20 cellular contexts compared by ENCODE assay signal in the genomic region with DNA sequence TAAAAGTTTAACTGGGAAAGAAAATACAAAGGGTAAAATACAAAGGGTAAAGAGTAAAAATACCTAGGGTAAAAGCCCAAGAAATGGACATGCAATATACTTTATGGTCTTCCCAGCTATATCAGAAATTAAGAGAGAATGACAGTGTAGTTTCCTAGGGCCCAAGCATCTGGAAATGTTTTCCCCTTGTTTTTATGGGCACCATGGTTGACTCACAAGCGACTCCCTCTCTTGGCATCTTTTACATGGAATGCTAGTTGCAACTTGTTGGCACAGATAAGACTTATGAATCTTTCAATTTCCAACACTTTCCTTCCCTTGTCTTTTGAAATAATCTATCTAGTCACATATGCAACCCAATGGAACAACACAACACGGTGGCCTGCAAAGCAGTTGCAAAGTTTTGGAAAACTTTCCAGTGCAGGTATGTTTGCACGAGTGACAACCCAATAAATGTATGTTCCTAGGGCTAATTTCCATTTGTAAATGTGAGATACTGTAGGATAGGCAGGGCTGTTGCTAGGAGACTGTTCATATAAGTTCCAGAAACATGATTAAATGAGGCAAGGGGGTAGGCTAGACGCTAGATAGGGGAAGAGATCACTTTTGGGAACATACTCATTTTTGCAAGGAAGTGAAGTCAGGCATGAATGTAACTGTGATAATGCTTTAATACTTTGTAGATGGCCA. TPM values are rescaled to one million over a fixed set of nuclear protein-coding genes. Genes with fewer than 3 reads are reported as not detected.
DNase-seq lines count a peak whose midpoint lies in the region; ATAC-seq and TF ChIP-seq lines count a peak whose summit lies in the region.
"Had no signal": no experiment of that assay in that cellular context is flagged by ENCODE, and none has a peak within 500 bp of the region (broad histone marks: within the 10 kb centered on the region; RNA-seq: fewer than 3 reads in every experiment).

No MANE protein-coding gene starts in this region.

- no peaks in the 10 kb centered on the region for H3K36me3 ChIP-seq in subcutaneous abdominal adipose tissue (ENCODE audit: control insufficient read depth in 5 of 5, insufficient read depth in 5 of 5, low read length in 5 of 5)
- H3K36me3 ChIP-seq: Peyer's patch, right lobe of liver had no signal

- H3K27ac ChIP-seq in subcutaneous abdominal adipose tissue (ENCODE audit: low read depth, low read length) = peak overlapping the region; percentile 91
- H3K27ac ChIP-seq: right lobe of liver had no signal

- no peaks in the 10 kb centered on the region for H3K27me3 ChIP-seq in subcutaneous abdominal adipose tissue (ENCODE audit: control insufficient read depth in 5 of 5, insufficient read depth in 4 of 5, low read length in 5 of 5)
- H3K27me3 ChIP-seq: Peyer's patch, right lobe of liver had no signal

- no peak overlapping the region for H3K9ac ChIP-seq in subcutaneous abdominal adipose tissue (ENCODE audit: low read length in 5 of 5)

- DNase-seq in GM04503 (ENCODE audit: low read depth) = peak; percentile 80
- peak; percentile 80 for DNase-seq in RPMI7951 (ENCODE audit: low read depth)
- DNase-seq in fibroblast of pulmonary artery (ENCODE audit: low read depth) = peak; percentile 21
- DNase-seq in NCI-H2029 treated with DMSO at 0.1 percent for 48 hours (lab: John Stamatoyannopoulos, UW) = no peak
- DNase-seq: activated CD4-positive, CD25-positive, alpha-beta regulatory T cell treated with anti-CD3 and anti-CD28 coated beads, Interleukin-2, amount 50 U/mL, for 72 hours; DMS79; effector memory CD8-positive, alpha-beta T cell; immature natural killer cell; NCI-H1417 treated with DMSO at 0.1 percent for 48 hours; NCI-H510A; Peyer's patch; right lobe of liver; stimulated activated CD4-positive, alpha-beta T cell treated with anti-CD3 and anti-CD28 coated beads, Interleukin-4, amount 100 ng/mL, for 1 hour had no signal

- TF ChIP-seq CTCF in fibroblast of pulmonary artery (IDR thresholded peaks at IDR 0.05; ENCODE audit: low read length, missing control alignments) = no peak

- no peak overlapping the region for H3K4me3 ChIP-seq in fibroblast of pulmonary artery (replicated peaks; ENCODE audit: low read depth, low read length)
- no peak overlapping the region for H3K4me3 ChIP-seq in subcutaneous abdominal adipose tissue (ENCODE audit: low read depth in 1 of 5, low read length in 5 of 5)
- H3K4me3 ChIP-seq: K562, Peyer's patch, right lobe of liver had no signal

- ATAC-seq in GM18858 (IDR thresholded peaks at IDR 0.05; ENCODE audit: unreplicated experiment) = no peak
- no peak for ATAC-seq in GM21717 (IDR thresholded peaks at IDR 0.05; ENCODE audit: unreplicated experiment)
- ATAC-seq: effector memory CD8-positive, alpha-beta T cell; K562; right lobe of liver had no signal

- H3K4me1 ChIP-seq in subcutaneous abdominal adipose tissue (ENCODE audit: control insufficient read depth in 5 of 5, insufficient read depth in 5 of 5, low read length in 5 of 5) = peaks cover 0 to 19% (median 14%) of the 10 kb centered on the region in 5 donors
- H3K4me1 ChIP-seq: right lobe of liver had no signal

- peaks cover 0 to 7% (median 0%) of the 10 kb centered on the region in 5 donors for H3K9me3 ChIP-seq in subcutaneous abdominal adipose tissue (ENCODE audit: control insufficient read depth in 5 of 5, low read length in 5 of 5)
- H3K9me3 ChIP-seq: Peyer's patch, right lobe of liver had no signal

RNA-seq across cellular contexts. Expression of gene CWH43, which starts 36.4 kb away (rescaled TPM):
- total RNA-seq in RPMI7951 (2014; rRNA removed; shearing (Covaris generic)) = not detected in 2 replicates
- total RNA-seq: cardiac septum; K562; mesenteric fat pad; T-helper 2 cell treated with Interferon-gamma antibody and Interleukin-4, amounts not matched to agents 100 ng/mL and 5 ng/mL, for 36 hours had no signal

RNA-seq across cellular contexts. Expression of gene OCIAD2, which starts 43.1 kb away (rescaled TPM):
- total RNA-seq in RPMI7951 (2014; rRNA removed; shearing (Covaris generic)) = 20.5 and 40.0 TPM in 2 replicates
